Comparison of ENCODE assay signal across 24 cellular contexts in genomic region chr14:106269451-106270204, GRCh38.
DNase-seq lines count a peak whose midpoint lies in the region; ATAC-seq, FAIRE-seq and TF ChIP-seq lines count a peak whose summit lies in the region.
"Had no signal": no experiment of that assay in that cellular context is flagged by ENCODE, and none has a peak within 500 bp of the region (broad histone marks: within the 10 kb centered on the region; RNA-seq: fewer than 3 reads in every experiment).

No MANE protein-coding gene starts in this region.

- H3K9me3 Mint-ChIP-seq in activated B cell treated with CpG ODN at 0.5 μM for 24 hours, result no peaks in the 10 kb centered on the region
- no peaks in the 10 kb centered on the region for H3K9me3 Mint-ChIP-seq in memory B cell
- H3K9me3 Mint-ChIP-seq: CD14-positive monocyte had no signal

- no peaks in the 10 kb centered on the region for H3K4me1 ChIP-seq in psoas muscle

- H3K9me3 ChIP-seq in psoas muscle, result no peaks in the 10 kb centered on the region
- H3K9me3 ChIP-seq: BLaER1 had no signal

- POLR2A ChIA-PET in activated B cell treated with CpG ODN at 0.5 μM for 24 hours (lab: Charles Lee), result interaction anchor here (0.7 to 2.3 kb wide), 6 partner anchors 38 to 412 kb away, joined by 3 to 18 read pairs (median 5); no protein-coding TSS in a partner anchor

- H3K4me3 ChIP-seq in psoas muscle, result no peak overlapping the region
- H3K4me3 ChIP-seq: BLaER1, K562 had no signal

- WGBS in psoas muscle, 3 donors, result 67 to 72% (median 70%) methylated on average over 12 of the region's 12 CpGs

- TF ChIP-seq CTCF in activated B cell treated with CpG ODN at 0.5 μM for 24 hours (IDR thresholded peaks at IDR 0.05), result no peak
- no peak for TF ChIP-seq CTCF in psoas muscle (IDR thresholded peaks at IDR 0.05)

- intact Hi-C loops in activated B cell treated with CpG ODN at 0.5 μM for 24 hours (cut with micrococcal nuclease) (loop anchor here (1.0 to 2.0 kb wide), 2 partner anchors 9 to 39 kb away; no protein-coding TSS in a partner anchor), left ventricle myocardium superior (cut with micrococcal nuclease) (no loop called here), psoas muscle (cut with DNase I) (no loop called here)

- CTCF ChIA-PET in activated B cell treated with CpG ODN at 0.5 μM for 24 hours (lab: Charles Lee), result interaction anchor here (1.0 to 1.2 kb wide), 2 partner anchors 12 to 413 kb away, joined by 3 read pairs; no protein-coding TSS in a partner anchor

- FAIRE-seq in HTR-8/SVneo (lab: Jason Lieb, UNC), result peak; percentile 64
- FAIRE-seq: A204.1, GM18507, K562 had no signal

- peak overlapping the region; percentile 64 for H3K27ac Mint-ChIP-seq in activated B cell treated with CpG ODN at 0.5 μM for 24 hours
- H3K27ac Mint-ChIP-seq in memory B cell, result no peak overlapping the region
- H3K27ac Mint-ChIP-seq: CD14-positive monocyte; CD4-positive, alpha-beta memory T cell; HFFc6 had no signal

- H3K27me3 Mint-ChIP-seq in activated B cell treated with CpG ODN at 0.5 μM for 24 hours, result peaks cover 15% of the 10 kb centered on the region
- H3K27me3 Mint-ChIP-seq in memory B cell, result peaks cover 3% of the 10 kb centered on the region

- DNase-seq in HTR-8/SVneo (ENCODE audit: insufficient read length, low spot score) (no peak), activated B cell treated with CpG ODN at 0.5 μM for 24 hours (no peak), memory B cell (ENCODE audit: low spot score in 2 of 2) (no peak), left ventricle myocardium superior (no peak), psoas muscle (no peak), NCI-H2081 treated with DMSO at 0.1 percent for 48 hours (lab: John Stamatoyannopoulos, UW) (no peak)
- DNase-seq in stimulated activated CD4-positive, alpha-beta T cell treated with anti-CD3 and anti-CD28 coated beads, Interleukin-2, amount 100 ng/mL, for 48 hours, result no peak
- DNase-seq: ACHN; AML-193; CD4-positive, alpha-beta memory T cell; DMS153; DMS79; GF-D8; GOT3; H7; HFFc6; IMR-90 had no signal

- H3K36me3 ChIP-seq in psoas muscle (ENCODE audit: insufficient read depth in 1 of 2, low read depth in 1 of 2), result no peaks in the 10 kb centered on the region
- H3K36me3 ChIP-seq: BLaER1 had no signal

- no peak for ATAC-seq in activated B cell treated with CpG ODN at 0.5 μM for 24 hours (ENCODE audit: low read depth)
- ATAC-seq in memory B cell (ENCODE audit: low read depth), result no peak
- no peak for ATAC-seq in left ventricle myocardium superior
- no peak for ATAC-seq in psoas muscle
- ATAC-seq: HCT116, K562 had no signal

- H3K4me3 Mint-ChIP-seq in activated B cell treated with CpG ODN at 0.5 μM for 24 hours (no peak overlapping the region), memory B cell (peak overlapping the region; percentile 60)
- H3K4me3 Mint-ChIP-seq: CD14-positive monocyte; CD4-positive, alpha-beta memory T cell; HFFc6 had no signal

- no peak overlapping the region for H3K27ac ChIP-seq in psoas muscle
- H3K27ac ChIP-seq: BLaER1, HL-60 had no signal

- H3K4me1 Mint-ChIP-seq in activated B cell treated with CpG ODN at 0.5 μM for 24 hours (peaks cover 6% of the 10 kb centered on the region), memory B cell (peaks cover under 1% of the 10 kb centered on the region)

- peaks cover 0 to 5% (median 0%) of the 10 kb centered on the region in 3 donors for H3K27me3 ChIP-seq in psoas muscle (ENCODE audit: insufficient read depth in 3 of 3, low read length in 2 of 3)
- H3K27me3 ChIP-seq: BLaER1 had no signal

- peaks cover 2% of the 10 kb centered on the region for H3K36me3 Mint-ChIP-seq in activated B cell treated with CpG ODN at 0.5 μM for 24 hours (ENCODE audit: low read depth)
- no peaks in the 10 kb centered on the region for H3K36me3 Mint-ChIP-seq in memory B cell
- H3K36me3 Mint-ChIP-seq: CD14-positive monocyte; CD4-positive, alpha-beta memory T cell had no signal
